In the genomic region with DNA sequence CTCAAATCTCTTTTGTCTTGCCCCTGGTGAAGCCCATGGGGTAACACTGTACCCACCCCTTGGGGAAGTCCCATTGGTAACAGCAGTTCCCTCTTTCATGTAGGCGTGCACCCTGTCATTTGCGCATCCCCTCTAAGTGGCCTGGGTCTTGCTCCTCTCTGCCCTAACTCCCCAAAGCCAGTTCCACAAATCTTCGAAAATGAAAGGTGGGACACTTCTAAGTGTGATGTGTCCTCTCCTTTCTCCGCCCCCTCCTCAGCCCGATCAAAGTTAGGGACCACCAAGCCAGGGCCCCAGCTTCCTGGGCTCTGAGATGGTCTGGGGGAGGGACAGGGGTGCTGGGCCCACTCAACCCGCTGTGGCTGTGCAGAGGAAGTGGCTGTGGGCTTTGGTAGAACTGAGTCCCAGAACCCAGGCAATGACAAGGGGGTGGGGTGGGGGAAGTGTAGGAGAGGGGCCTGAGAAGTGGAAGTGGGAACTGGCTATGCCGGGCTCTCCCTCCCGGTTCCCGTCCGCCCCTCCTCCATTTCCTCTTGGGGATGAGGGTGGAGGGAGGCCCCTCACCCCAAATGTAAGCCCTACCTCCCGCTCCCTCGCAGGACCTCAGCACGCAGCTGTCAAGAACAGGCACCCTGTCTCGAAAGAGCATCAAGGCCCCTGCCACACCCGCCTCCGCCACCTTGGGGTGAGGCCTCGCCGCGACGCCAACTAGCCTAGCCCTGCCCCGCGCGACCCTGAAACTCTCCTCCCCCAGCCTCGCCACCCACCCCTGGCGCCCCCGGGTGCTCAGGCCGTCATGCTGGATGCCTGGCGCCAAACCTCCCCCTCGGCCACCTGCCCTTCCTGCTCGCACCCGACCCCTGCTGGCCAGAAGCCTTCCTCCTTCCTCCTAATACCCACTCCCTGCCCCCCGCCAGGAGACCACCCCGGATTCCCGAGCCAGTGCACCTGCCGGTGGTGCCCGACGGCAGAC, we compare ENCODE assay signal across 1 cellular context.
TF ChIP-seq lines count a peak whose summit lies in the region.

No MANE protein-coding gene starts in this region.

TF ChIP-seq in GM23338, 12 proteins besides CTCF, POLR2A, EP300 and RAD21:
- TF ChIP-seq POLR2AphosphoS5 (IDR thresholded peaks at IDR 0.05; ENCODE audit: low read depth) (no peak), EZH2 (IDR thresholded peaks at IDR 0.05; ENCODE audit: low read depth, unreplicated experiment) (no peak), CREB1 (CRISPR knock-in tag; IDR thresholded peaks at IDR 0.05; ENCODE audit: low read depth) (no peak), ZNF331 (CRISPR knock-in tag; IDR thresholded peaks at IDR 0.05; ENCODE audit: low read depth) (no peak), STAT1 (IDR thresholded peaks at IDR 0.05; ENCODE audit: unreplicated experiment) (no peak), JUNB (IDR thresholded peaks at IDR 0.05; ENCODE audit: unreplicated experiment) (no peak), EZH2phosphoT487 (IDR thresholded peaks at IDR 0.05; ENCODE audit: unreplicated experiment) (no peak), NANOG (IDR thresholded peaks at IDR 0.05; ENCODE audit: borderline replicate concordance) (no peak), ZNF114 (CRISPR knock-in tag; IDR thresholded peaks at IDR 0.05) (no peak)
- TF ChIP-seq, protein P1, sequence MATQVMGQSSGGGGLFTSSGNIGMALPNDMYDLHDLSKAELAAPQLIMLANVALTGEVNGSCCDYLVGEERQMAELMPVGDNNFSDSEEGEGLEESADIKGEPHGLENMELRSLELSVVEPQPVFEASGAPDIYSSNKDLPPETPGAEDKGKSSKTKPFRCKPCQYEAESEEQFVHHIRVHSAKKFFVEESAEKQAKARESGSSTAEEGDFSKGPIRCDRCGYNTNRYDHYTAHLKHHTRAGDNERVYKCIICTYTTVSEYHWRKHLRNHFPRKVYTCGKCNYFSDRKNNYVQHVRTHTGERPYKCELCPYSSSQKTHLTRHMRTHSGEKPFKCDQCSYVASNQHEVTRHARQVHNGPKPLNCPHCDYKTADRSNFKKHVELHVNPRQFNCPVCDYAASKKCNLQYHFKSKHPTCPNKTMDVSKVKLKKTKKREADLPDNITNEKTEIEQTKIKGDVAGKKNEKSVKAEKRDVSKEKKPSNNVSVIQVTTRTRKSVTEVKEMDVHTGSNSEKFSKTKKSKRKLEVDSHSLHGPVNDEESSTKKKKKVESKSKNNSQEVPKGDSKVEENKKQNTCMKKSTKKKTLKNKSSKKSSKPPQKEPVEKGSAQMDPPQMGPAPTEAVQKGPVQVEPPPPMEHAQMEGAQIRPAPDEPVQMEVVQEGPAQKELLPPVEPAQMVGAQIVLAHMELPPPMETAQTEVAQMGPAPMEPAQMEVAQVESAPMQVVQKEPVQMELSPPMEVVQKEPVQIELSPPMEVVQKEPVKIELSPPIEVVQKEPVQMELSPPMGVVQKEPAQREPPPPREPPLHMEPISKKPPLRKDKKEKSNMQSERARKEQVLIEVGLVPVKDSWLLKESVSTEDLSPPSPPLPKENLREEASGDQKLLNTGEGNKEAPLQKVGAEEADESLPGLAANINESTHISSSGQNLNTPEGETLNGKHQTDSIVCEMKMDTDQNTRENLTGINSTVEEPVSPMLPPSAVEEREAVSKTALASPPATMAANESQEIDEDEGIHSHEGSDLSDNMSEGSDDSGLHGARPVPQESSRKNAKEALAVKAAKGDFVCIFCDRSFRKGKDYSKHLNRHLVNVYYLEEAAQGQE (IDR thresholded peaks at IDR 0.05; ENCODE audit: unreplicated experiment), result no peak
- TF ChIP-seq, protein P2, sequence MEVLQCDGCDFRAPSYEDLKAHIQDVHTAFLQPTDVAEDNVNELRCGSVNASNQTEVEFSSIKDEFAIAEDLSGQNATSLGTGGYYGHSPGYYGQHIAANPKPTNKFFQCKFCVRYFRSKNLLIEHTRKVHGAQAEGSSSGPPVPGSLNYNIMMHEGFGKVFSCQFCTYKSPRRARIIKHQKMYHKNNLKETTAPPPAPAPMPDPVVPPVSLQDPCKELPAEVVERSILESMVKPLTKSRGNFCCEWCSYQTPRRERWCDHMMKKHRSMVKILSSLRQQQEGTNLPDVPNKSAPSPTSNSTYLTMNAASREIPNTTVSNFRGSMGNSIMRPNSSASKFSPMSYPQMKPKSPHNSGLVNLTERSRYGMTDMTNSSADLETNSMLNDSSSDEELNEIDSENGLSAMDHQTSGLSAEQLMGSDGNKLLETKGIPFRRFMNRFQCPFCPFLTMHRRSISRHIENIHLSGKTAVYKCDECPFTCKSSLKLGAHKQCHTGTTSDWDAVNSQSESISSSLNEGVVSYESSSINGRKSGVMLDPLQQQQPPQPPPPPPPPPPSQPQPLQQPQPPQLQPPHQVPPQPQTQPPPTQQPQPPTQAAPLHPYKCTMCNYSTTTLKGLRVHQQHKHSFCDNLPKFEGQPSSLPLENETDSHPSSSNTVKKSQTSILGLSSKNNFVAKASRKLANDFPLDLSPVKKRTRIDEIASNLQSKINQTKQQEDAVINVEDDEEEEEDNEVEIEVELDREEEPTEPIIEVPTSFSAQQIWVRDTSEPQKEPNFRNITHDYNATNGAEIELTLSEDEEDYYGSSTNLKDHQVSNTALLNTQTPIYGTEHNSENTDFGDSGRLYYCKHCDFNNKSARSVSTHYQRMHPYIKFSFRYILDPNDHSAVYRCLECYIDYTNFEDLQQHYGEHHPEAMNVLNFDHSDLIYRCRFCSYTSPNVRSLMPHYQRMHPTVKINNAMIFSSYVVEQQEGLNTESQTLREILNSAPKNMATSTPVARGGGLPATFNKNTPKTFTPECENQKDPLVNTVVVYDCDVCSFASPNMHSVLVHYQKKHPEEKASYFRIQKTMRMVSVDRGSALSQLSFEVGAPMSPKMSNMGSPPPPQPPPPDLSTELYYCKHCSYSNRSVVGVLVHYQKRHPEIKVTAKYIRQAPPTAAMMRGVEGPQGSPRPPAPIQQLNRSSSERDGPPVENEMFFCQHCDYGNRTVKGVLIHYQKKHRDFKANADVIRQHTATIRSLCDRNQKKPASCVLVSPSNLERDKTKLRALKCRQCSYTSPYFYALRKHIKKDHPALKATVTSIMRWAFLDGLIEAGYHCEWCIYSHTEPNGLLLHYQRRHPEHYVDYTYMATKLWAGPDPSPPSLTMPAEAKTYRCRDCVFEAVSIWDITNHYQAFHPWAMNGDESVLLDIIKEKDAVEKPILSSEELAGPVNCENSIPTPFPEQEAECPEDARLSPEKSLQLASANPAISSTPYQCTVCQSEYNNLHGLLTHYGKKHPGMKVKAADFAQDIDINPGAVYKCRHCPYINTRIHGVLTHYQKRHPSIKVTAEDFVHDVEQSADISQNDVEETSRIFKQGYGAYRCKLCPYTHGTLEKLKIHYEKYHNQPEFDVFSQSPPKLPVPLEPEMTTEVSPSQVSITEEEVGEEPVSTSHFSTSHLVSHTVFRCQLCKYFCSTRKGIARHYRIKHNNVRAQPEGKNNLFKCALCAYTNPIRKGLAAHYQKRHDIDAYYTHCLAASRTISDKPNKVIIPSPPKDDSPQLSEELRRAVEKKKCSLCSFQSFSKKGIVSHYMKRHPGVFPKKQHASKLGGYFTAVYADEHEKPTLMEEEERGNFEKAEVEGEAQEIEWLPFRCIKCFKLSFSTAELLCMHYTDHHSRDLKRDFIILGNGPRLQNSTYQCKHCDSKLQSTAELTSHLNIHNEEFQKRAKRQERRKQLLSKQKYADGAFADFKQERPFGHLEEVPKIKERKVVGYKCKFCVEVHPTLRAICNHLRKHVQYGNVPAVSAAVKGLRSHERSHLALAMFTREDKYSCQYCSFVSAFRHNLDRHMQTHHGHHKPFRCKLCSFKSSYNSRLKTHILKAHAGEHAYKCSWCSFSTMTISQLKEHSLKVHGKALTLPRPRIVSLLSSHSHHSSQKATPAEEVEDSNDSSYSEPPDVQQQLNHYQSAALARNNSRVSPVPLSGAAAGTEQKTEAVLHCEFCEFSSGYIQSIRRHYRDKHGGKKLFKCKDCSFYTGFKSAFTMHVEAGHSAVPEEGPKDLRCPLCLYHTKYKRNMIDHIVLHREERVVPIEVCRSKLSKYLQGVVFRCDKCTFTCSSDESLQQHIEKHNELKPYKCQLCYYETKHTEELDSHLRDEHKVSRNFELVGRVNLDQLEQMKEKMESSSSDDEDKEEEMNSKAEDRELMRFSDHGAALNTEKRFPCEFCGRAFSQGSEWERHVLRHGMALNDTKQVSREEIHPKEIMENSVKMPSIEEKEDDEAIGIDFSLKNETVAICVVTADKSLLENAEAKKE (CRISPR knock-in tag; IDR thresholded peaks at IDR 0.05), result no peak
- TF ChIP-seq, protein P3, sequence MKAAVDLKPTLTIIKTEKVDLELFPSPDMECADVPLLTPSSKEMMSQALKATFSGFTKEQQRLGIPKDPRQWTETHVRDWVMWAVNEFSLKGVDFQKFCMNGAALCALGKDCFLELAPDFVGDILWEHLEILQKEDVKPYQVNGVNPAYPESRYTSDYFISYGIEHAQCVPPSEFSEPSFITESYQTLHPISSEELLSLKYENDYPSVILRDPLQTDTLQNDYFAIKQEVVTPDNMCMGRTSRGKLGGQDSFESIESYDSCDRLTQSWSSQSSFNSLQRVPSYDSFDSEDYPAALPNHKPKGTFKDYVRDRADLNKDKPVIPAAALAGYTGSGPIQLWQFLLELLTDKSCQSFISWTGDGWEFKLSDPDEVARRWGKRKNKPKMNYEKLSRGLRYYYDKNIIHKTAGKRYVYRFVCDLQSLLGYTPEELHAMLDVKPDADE (IDR thresholded peaks at IDR 0.05), result no peak
